Comparison of ENCODE assay signal across 1 cellular context in the genomic region with DNA sequence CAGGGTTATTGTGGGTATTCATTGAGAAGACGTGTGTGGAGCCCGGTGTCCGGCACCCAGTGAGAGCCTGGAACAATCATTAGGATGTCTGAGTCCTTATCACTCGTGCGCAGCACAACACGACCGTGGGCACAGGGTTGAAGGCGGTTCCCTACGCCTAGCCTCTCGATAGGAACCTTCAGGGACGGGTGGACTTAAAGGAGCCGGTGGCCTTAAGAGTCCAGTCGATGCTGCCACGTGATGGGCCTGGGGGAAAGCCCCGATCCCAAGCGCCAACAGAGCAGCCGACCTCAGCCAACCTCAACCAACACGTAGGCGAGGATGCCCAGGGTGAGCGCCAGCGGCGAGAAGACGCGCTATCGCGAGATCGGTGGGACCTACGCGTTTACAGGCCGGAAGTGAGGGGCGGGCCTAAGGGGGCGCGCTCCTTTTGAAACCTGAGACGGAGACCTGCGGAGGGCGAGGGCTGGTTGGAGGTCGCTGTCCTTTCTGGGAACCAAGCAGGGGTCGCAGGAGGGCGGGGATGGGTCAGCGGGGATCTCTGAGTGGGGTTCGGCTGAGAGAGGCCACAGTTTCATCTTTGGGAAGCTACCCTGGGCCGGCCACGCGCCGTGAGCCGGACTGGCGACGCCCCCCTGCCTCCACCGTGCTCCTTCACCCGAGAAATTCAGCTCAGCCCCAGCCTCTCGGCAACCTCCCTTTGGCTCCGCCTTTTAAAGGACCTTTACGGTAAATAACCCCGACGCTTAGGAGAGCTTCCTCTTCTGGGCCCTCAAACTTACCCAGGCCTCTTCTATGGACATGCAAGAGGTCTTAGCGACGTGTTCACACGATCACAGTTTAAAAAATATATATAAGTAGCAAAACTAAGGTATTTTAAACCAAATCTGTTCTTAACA.
TF ChIP-seq lines count a peak whose summit lies in the region.

No MANE protein-coding gene starts in this region.

TF ChIP-seq in SK-N-SH, 30 proteins besides CTCF, POLR2A, EP300 and RAD21:
- TF ChIP-seq FOSL2 (IDR thresholded peaks at IDR 0.05; ENCODE audit: borderline replicate concordance, low read depth) (no peak), RCOR1 (IDR thresholded peaks at IDR 0.05; ENCODE audit: low read length) (peak; percentile 13; the same call in 1 of the 2 replicates), TAF1 (IDR thresholded peaks at IDR 0.05; ENCODE audit: borderline replicate concordance, low read depth, low read length) (peak; percentile 65; the same call in 1 of the 2 replicates), MXI1 (IDR thresholded peaks at IDR 0.05; ENCODE audit: low read depth, low read length) (peak; percentile 96), EZH2phosphoT487 (IDR thresholded peaks at IDR 0.05; ENCODE audit: borderline replicate concordance, low read depth) (no peak), ELF1 (IDR thresholded peaks at IDR 0.05) (peak; percentile 6; the same call in 1 of the 2 replicates), GABPA (IDR thresholded peaks at IDR 0.05; ENCODE audit: low read depth) (peak; percentile 82), SIN3A (IDR thresholded peaks at IDR 0.05; ENCODE audit: borderline replicate concordance, low read depth, low read length) (peak; percentile 97), NFIC (IDR thresholded peaks at IDR 0.05; ENCODE audit: borderline replicate concordance) (no peak), JUND (IDR thresholded peaks at IDR 0.05) (no peak), TEAD4 (IDR thresholded peaks at IDR 0.05; ENCODE audit: borderline replicate concordance, insufficient read depth) (no peak), CHD2 (IDR thresholded peaks at IDR 0.05; ENCODE audit: low read length, partially characterized antibody) (peak; percentile 100), POLR2AphosphoS5 (IDR thresholded peaks at IDR 0.05; ENCODE audit: low read depth, low read length) (peak; percentile 91), FOXJ3 (CRISPR knock-in tag; IDR thresholded peaks at IDR 0.05) (0 out of 2 replicates have a peak, but pooled peaks have one; percentile 35)
- TF ChIP-seq, protein P1, sequence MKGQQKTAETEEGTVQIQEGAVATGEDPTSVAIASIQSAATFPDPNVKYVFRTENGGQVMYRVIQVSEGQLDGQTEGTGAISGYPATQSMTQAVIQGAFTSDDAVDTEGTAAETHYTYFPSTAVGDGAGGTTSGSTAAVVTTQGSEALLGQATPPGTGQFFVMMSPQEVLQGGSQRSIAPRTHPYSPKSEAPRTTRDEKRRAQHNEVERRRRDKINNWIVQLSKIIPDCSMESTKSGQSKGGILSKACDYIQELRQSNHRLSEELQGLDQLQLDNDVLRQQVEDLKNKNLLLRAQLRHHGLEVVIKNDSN (IDR thresholded peaks at IDR 0.05; ENCODE audit: borderline replicate concordance, low read depth) = no peak
- TF ChIP-seq, protein P2, sequence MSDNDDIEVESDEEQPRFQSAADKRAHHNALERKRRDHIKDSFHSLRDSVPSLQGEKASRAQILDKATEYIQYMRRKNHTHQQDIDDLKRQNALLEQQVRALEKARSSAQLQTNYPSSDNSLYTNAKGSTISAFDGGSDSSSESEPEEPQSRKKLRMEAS (IDR thresholded peaks at IDR 0.05; ENCODE audit: low read depth) = peak; percentile 90
- TF ChIP-seq, protein P3, sequence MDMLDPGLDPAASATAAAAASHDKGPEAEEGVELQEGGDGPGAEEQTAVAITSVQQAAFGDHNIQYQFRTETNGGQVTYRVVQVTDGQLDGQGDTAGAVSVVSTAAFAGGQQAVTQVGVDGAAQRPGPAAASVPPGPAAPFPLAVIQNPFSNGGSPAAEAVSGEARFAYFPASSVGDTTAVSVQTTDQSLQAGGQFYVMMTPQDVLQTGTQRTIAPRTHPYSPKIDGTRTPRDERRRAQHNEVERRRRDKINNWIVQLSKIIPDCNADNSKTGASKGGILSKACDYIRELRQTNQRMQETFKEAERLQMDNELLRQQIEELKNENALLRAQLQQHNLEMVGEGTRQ (IDR thresholded peaks at IDR 0.05; ENCODE audit: borderline replicate concordance, low read depth, low read length) = no peak
- TF ChIP-seq, protein P4, sequence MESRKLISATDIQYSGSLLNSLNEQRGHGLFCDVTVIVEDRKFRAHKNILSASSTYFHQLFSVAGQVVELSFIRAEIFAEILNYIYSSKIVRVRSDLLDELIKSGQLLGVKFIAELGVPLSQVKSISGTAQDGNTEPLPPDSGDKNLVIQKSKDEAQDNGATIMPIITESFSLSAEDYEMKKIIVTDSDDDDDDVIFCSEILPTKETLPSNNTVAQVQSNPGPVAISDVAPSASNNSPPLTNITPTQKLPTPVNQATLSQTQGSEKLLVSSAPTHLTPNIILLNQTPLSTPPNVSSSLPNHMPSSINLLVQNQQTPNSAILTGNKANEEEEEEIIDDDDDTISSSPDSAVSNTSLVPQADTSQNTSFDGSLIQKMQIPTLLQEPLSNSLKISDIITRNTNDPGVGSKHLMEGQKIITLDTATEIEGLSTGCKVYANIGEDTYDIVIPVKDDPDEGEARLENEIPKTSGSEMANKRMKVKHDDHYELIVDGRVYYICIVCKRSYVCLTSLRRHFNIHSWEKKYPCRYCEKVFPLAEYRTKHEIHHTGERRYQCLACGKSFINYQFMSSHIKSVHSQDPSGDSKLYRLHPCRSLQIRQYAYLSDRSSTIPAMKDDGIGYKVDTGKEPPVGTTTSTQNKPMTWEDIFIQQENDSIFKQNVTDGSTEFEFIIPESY (IDR thresholded peaks at IDR 0.05; ENCODE audit: borderline replicate concordance, low read depth) = peak; percentile 99
